33 cellular contexts compared by ENCODE assay signal in genomic region chr1:157115851-157116734, GRCh38. TPM values are rescaled to one million over a fixed set of nuclear protein-coding genes. Genes with fewer than 3 reads are reported as not detected.
DNase-seq lines count a peak whose midpoint lies in the region; ATAC-seq lines count a peak whose summit lies in the region.
"Had no signal": no experiment of that assay in that cellular context is flagged by ENCODE, and none has a peak within 500 bp of the region (broad histone marks: within the 10 kb centered on the region; RNA-seq: fewer than 3 reads in every experiment).

No MANE protein-coding gene starts in this region.

- DNase-seq in activated T-cell treated with anti-CD3 and anti-CD28 coated beads, Interleukin-2, amount 50 U/mL, for 1 hour, result peak; percentile 4
- DNase-seq in activated T-cell treated with anti-CD3 and anti-CD28 coated beads for 4 hours (no peak), islet precursor cell (peak; percentile 46)
- DNase-seq in stimulated activated CD4-positive, alpha-beta T cell treated with anti-CD3 and anti-CD28 coated beads, Interleukin-2, amount 100 ng/mL, for 24 hours, result no peak
- no peak for DNase-seq in effector memory CD8-positive, alpha-beta T cell
- DNase-seq: activated CD4-positive, alpha-beta T cell treated with anti-CD3 and anti-CD28 coated beads for 1 hour; activated CD8-positive, alpha-beta T cell treated with anti-CD3 and anti-CD28 coated beads for 36 hours; activated gamma-delta T cell; activated naive CD8-positive, alpha-beta T cell treated with anti-CD3 and anti-CD28 coated beads, Interleukin-2, amount 10 ng/mL, durations not matched to agents 7 days and 5 days; Calu3; esophagus squamous epithelium; Karpas-422; mammary epithelial cell; NCI-H1417; NCI-H2081 treated with DMSO at 0.1 percent for 48 hours; NCI-H2227 treated with DMSO at 0.1 percent for 48 hours; NCI-H526; nephron progenitor cell; pancreas; PC-9; SK-N-SH; T-helper 17 cell; thyroid gland had no signal

- peaks cover 7% of the 10 kb centered on the region for H3K27me3 Mint-ChIP-seq in activated T-helper 17 cell treated with anti-CD3 and anti-CD28 coated beads, Interleukin-2, amount 50 U/mL, for 72 hours
- peaks cover 22% of the 10 kb centered on the region for H3K27me3 Mint-ChIP-seq in stimulated activated memory B cell treated with anti-CD40 and anti-IgM and Interleukin-4, amounts not matched to agents 10 μg/mL and 1 μg/mL and 100 μg/mL, for 72 hours
- H3K27me3 Mint-ChIP-seq in effector memory CD8-positive, alpha-beta T cell, result peaks cover 11 to 23% of the 10 kb centered on the region in 2 donors

- H3K4me3 Mint-ChIP-seq in activated T-helper 17 cell treated with anti-CD3 and anti-CD28 coated beads, Interleukin-2, amount 50 U/mL, for 72 hours, result no peak overlapping the region
- no peak overlapping the region for H3K4me3 Mint-ChIP-seq in stimulated activated memory B cell treated with anti-CD40 and anti-IgM and Interleukin-4, amounts not matched to agents 10 μg/mL and 1 μg/mL and 100 μg/mL, for 72 hours
- no peak overlapping the region for H3K4me3 Mint-ChIP-seq in effector memory CD8-positive, alpha-beta T cell
- H3K4me3 Mint-ChIP-seq: activated CD8-positive, alpha-beta T cell treated with anti-CD3 and anti-CD28 coated beads for 36 hours; activated naive CD8-positive, alpha-beta T cell treated with anti-CD3 and anti-CD28 coated beads, Interleukin-2, amount 10 ng/mL, durations not matched to agents 7 days and 5 days; nephron progenitor cell; T-helper 17 cell had no signal

- peaks cover 20% of the 10 kb centered on the region for H3K4me1 Mint-ChIP-seq in activated T-helper 17 cell treated with anti-CD3 and anti-CD28 coated beads, Interleukin-2, amount 50 U/mL, for 72 hours
- peaks cover 26% of the 10 kb centered on the region for H3K4me1 Mint-ChIP-seq in stimulated activated memory B cell treated with anti-CD40 and anti-IgM and Interleukin-4, amounts not matched to agents 10 μg/mL and 1 μg/mL and 100 μg/mL, for 72 hours
- H3K4me1 Mint-ChIP-seq in effector memory CD8-positive, alpha-beta T cell (ENCODE audit: low read depth in 2 of 2), result no peaks in the 10 kb centered on the region

- ATAC-seq in activated T-helper 17 cell treated with anti-CD3 and anti-CD28 coated beads, Interleukin-2, amount 50 U/mL, for 72 hours (replicated peaks), result no peak
- no peak for ATAC-seq in stimulated activated memory B cell treated with anti-CD40 and anti-IgM and Interleukin-4, amounts not matched to agents 10 μg/mL and 1 μg/mL and 100 μg/mL, for 72 hours
- ATAC-seq in effector memory CD8-positive, alpha-beta T cell (replicated peaks), result no peak
- no peak for ATAC-seq in HG02571 (IDR thresholded peaks at IDR 0.05; ENCODE audit: unreplicated experiment)
- ATAC-seq: A549; activated CD8-positive, alpha-beta T cell treated with anti-CD3 and anti-CD28 coated beads for 36 hours; left colon; pancreas; T-helper 17 cell had no signal

- H3K9me3 Mint-ChIP-seq in activated T-helper 17 cell treated with anti-CD3 and anti-CD28 coated beads, Interleukin-2, amount 50 U/mL, for 72 hours, result no peaks in the 10 kb centered on the region
- no peaks in the 10 kb centered on the region for H3K9me3 Mint-ChIP-seq in stimulated activated memory B cell treated with anti-CD40 and anti-IgM and Interleukin-4, amounts not matched to agents 10 μg/mL and 1 μg/mL and 100 μg/mL, for 72 hours
- no peaks in the 10 kb centered on the region for H3K9me3 Mint-ChIP-seq in effector memory CD8-positive, alpha-beta T cell
- H3K9me3 Mint-ChIP-seq: activated CD8-positive, alpha-beta T cell treated with anti-CD3 and anti-CD28 coated beads for 36 hours; activated naive CD8-positive, alpha-beta T cell treated with anti-CD3 and anti-CD28 coated beads, Interleukin-2, amount 10 ng/mL, durations not matched to agents 7 days and 5 days; nephron progenitor cell had no signal

- H3K36me3 Mint-ChIP-seq in activated T-helper 17 cell treated with anti-CD3 and anti-CD28 coated beads, Interleukin-2, amount 50 U/mL, for 72 hours (ENCODE audit: low read depth), result no peaks in the 10 kb centered on the region
- peaks cover 9% of the 10 kb centered on the region for H3K36me3 Mint-ChIP-seq in stimulated activated memory B cell treated with anti-CD40 and anti-IgM and Interleukin-4, amounts not matched to agents 10 μg/mL and 1 μg/mL and 100 μg/mL, for 72 hours
- peaks cover 4% of the 10 kb centered on the region for H3K36me3 Mint-ChIP-seq in effector memory CD8-positive, alpha-beta T cell (ENCODE audit: insufficient read depth)

- H3K27ac Mint-ChIP-seq in activated T-helper 17 cell treated with anti-CD3 and anti-CD28 coated beads, Interleukin-2, amount 50 U/mL, for 72 hours, result peak overlapping the region; percentile 33
- peak overlapping the region; percentile 40 for H3K27ac Mint-ChIP-seq in stimulated activated memory B cell treated with anti-CD40 and anti-IgM and Interleukin-4, amounts not matched to agents 10 μg/mL and 1 μg/mL and 100 μg/mL, for 72 hours
- peak overlapping the region in 1 of 2 donors; percentile 39 for H3K27ac Mint-ChIP-seq in effector memory CD8-positive, alpha-beta T cell
- H3K27ac Mint-ChIP-seq: activated CD8-positive, alpha-beta T cell treated with anti-CD3 and anti-CD28 coated beads for 36 hours; activated naive CD8-positive, alpha-beta T cell treated with anti-CD3 and anti-CD28 coated beads, Interleukin-2, amount 10 ng/mL, durations not matched to agents 7 days and 5 days; T-helper 17 cell had no signal

RNA-seq across cellular contexts. Expression of gene ETV3L, which starts 16.5 kb away (rescaled TPM):
- total RNA-seq in activated T-helper 17 cell treated with anti-CD3 and anti-CD28 coated beads, Interleukin-2, amount 50 U/mL, for 72 hours, result under 1 TPM in 1 of 2 donors, not detected in 1; 0.26 TPM
- total RNA-seq: activated CD8-positive, alpha-beta T cell treated with anti-CD3 and anti-CD28 coated beads for 36 hours; activated naive CD8-positive, alpha-beta T cell treated with anti-CD3 and anti-CD28 coated beads, Interleukin-2, amount 10 ng/mL, durations not matched to agents 7 days and 5 days; ascending aorta; Calu3; Daoy; esophagus squamous epithelium; hepatocyte; HepG2; left colon; mammary epithelial cell; pancreas; PC-9; smooth muscle cell; thyroid gland had no signal

RNA-seq across cellular contexts. Expression of gene ETV3, which starts 22.1 kb away (rescaled TPM):
- 10 to 100 TPM; 18.4 to 39.4 TPM for total RNA-seq in activated T-helper 17 cell treated with anti-CD3 and anti-CD28 coated beads, Interleukin-2, amount 50 U/mL, for 72 hours

Comparison
In these comparisons a context has a peak if more than half of its experiments do, and no peak if none do; other contexts are left out.
1. DNase-seq: peak in activated T-cell treated with anti-CD3 and anti-CD28 coated beads, Interleukin-2, amount 50 U/mL, for 1 hour (single experiment) and islet precursor cell (single experiment); none in activated T-cell treated with anti-CD3 and anti-CD28 coated beads for 4 hours (single experiment), stimulated activated CD4-positive, alpha-beta T cell treated with anti-CD3 and anti-CD28 coated beads, Interleukin-2, amount 100 ng/mL, for 24 hours (0 of 2) and effector memory CD8-positive, alpha-beta T cell (0 of 3).